ENCODE assay signal across 9 cellular contexts in the genomic region with DNA sequence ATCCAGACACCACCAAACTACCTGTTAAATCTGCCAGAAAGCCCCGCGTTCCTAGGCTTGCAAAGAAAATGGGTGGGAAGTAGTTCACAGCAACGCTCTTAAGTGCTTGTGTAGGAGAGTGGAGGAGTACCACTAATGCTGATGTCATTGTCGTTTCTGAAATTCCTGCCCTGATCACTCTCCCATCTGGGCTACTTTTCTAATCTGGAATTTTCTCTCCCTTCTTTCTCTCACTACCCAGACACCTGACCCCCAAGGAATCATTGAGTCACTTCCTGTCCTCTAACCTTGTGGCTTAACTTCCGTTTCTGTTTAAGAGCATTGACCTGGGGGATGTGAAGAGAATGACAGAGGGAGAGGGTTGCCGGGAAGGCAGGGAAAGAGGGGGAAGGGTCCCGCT.
A peak's percentile ranks its signal among the peaks of the same experiment; 100 is the strongest.
DNase-seq lines count a peak whose midpoint lies in the region; ATAC-seq and TF ChIP-seq lines count a peak whose summit lies in the region.
"Had no signal": no experiment of that assay in that cellular context is flagged by ENCODE, and none has a peak within 500 bp of the region (broad histone marks: within the 10 kb centered on the region; RNA-seq: fewer than 3 reads in every experiment).

No MANE protein-coding gene starts in this region.

- H3K4me3 ChIP-seq in thoracic aorta = peak overlapping the region; percentile 24

- TF ChIP-seq CTCF in thoracic aorta (IDR thresholded peaks at IDR 0.05) = no peak

- intact Hi-C loops in activated T-helper 1 cell treated with anti-CD3 and anti-CD28 coated beads, Interleukin-12 subunit alpha, Interleukin-12 subunit beta, Interleukin-2, Interleukin-4 antibody, amounts not matched to agents 30 ng/mL and 10 ng/mL and 1 ng/mL, durations not matched to agents 14 hours and 24 hours and 36 hours (cut with micrococcal nuclease) = loop anchor here (5.0 to 10.0 kb wide), 2 partner anchors 535 to 652 kb away; partner anchors contain the start of gene N4BP2L2

- peaks cover 10% of the 10 kb centered on the region for H3K4me1 Mint-ChIP-seq in activated CD8-positive, alpha-beta memory T cell treated with anti-CD3 and anti-CD28 coated beads, Interleukin-2, amount 10 ng/mL, durations not matched to agents 7 days and 5 days
- H3K4me1 Mint-ChIP-seq in activated T-helper 1 cell treated with anti-CD3 and anti-CD28 coated beads, Interleukin-12 subunit alpha, Interleukin-12 subunit beta, Interleukin-2, Interleukin-4 antibody, amounts not matched to agents 30 ng/mL and 10 ng/mL and 1 ng/mL, durations not matched to agents 14 hours and 24 hours and 36 hours (ENCODE audit: low read depth) = peaks cover 50% of the 10 kb centered on the region

- H3K36me3 ChIP-seq in thoracic aorta = no peaks in the 10 kb centered on the region

- H3K36me3 Mint-ChIP-seq in activated CD8-positive, alpha-beta memory T cell treated with anti-CD3 and anti-CD28 coated beads, Interleukin-2, amount 10 ng/mL, durations not matched to agents 7 days and 5 days = no peaks in the 10 kb centered on the region
- peaks cover 14% of the 10 kb centered on the region for H3K36me3 Mint-ChIP-seq in activated T-helper 1 cell treated with anti-CD3 and anti-CD28 coated beads, Interleukin-12 subunit alpha, Interleukin-12 subunit beta, Interleukin-2, Interleukin-4 antibody, amounts not matched to agents 30 ng/mL and 10 ng/mL and 1 ng/mL, durations not matched to agents 14 hours and 24 hours and 36 hours (ENCODE audit: low read depth)

- ATAC-seq in activated CD8-positive, alpha-beta memory T cell treated with anti-CD3 and anti-CD28 coated beads, Interleukin-2, amount 10 ng/mL, durations not matched to agents 7 days and 5 days = no peak
- ATAC-seq in thoracic aorta (ENCODE audit: insufficient number of reproducible peaks, low FRiP score, low read depth) = peak; percentile 46

- H3K27me3 ChIP-seq in thoracic aorta (replicated peaks; ENCODE audit: insufficient read depth) = no peaks in the 10 kb centered on the region

- no peak overlapping the region for H3K4me3 Mint-ChIP-seq in activated CD8-positive, alpha-beta memory T cell treated with anti-CD3 and anti-CD28 coated beads, Interleukin-2, amount 10 ng/mL, durations not matched to agents 7 days and 5 days
- peak overlapping the region; percentile 47 for H3K4me3 Mint-ChIP-seq in activated T-helper 1 cell treated with anti-CD3 and anti-CD28 coated beads, Interleukin-12 subunit alpha, Interleukin-12 subunit beta, Interleukin-2, Interleukin-4 antibody, amounts not matched to agents 30 ng/mL and 10 ng/mL and 1 ng/mL, durations not matched to agents 14 hours and 24 hours and 36 hours

- H3K9me3 Mint-ChIP-seq in activated CD8-positive, alpha-beta memory T cell treated with anti-CD3 and anti-CD28 coated beads, Interleukin-2, amount 10 ng/mL, durations not matched to agents 7 days and 5 days (ENCODE audit: low read depth) = no peaks in the 10 kb centered on the region
- peaks cover 6% of the 10 kb centered on the region for H3K9me3 Mint-ChIP-seq in activated T-helper 1 cell treated with anti-CD3 and anti-CD28 coated beads, Interleukin-12 subunit alpha, Interleukin-12 subunit beta, Interleukin-2, Interleukin-4 antibody, amounts not matched to agents 30 ng/mL and 10 ng/mL and 1 ng/mL, durations not matched to agents 14 hours and 24 hours and 36 hours

- H3K27ac ChIP-seq in thoracic aorta = peak overlapping the region; percentile 4 to 50

- H3K27me3 Mint-ChIP-seq in activated CD8-positive, alpha-beta memory T cell treated with anti-CD3 and anti-CD28 coated beads, Interleukin-2, amount 10 ng/mL, durations not matched to agents 7 days and 5 days = peaks cover 12% of the 10 kb centered on the region
- H3K27me3 Mint-ChIP-seq in activated T-helper 1 cell treated with anti-CD3 and anti-CD28 coated beads, Interleukin-12 subunit alpha, Interleukin-12 subunit beta, Interleukin-2, Interleukin-4 antibody, amounts not matched to agents 30 ng/mL and 10 ng/mL and 1 ng/mL, durations not matched to agents 14 hours and 24 hours and 36 hours (ENCODE audit: insufficient read depth) = no peaks in the 10 kb centered on the region

- no peak for DNase-seq in activated CD8-positive, alpha-beta memory T cell treated with anti-CD3 and anti-CD28 coated beads, Interleukin-2, amount 10 ng/mL, durations not matched to agents 7 days and 5 days
- DNase-seq in activated CD8-positive, alpha-beta memory T cell treated with anti-CD3 and anti-CD28 coated beads, Interleukin-2, amount 50 U/mL, for 4 hours = no peak
- peak; percentile 9 for DNase-seq in activated T-helper 1 cell treated with anti-CD3 and anti-CD28 coated beads, Interleukin-12 subunit alpha, Interleukin-12 subunit beta, Interleukin-2, Interleukin-4 antibody, amounts not matched to agents 30 ng/mL and 10 ng/mL and 1 ng/mL, durations not matched to agents 14 hours and 24 hours and 36 hours (ENCODE audit: low spot score)
- DNase-seq in iPS-NIHi7 (ENCODE audit: extremely low spot score) = peak; percentile 20
- no peak for DNase-seq in thoracic aorta (ENCODE audit: low spot score)
- no peak for DNase-seq in GM03348 (ENCODE audit: low spot score)
- DNase-seq in SHP77 treated with DMSO at 0.1 percent for 48 hours (lab: John Stamatoyannopoulos, UW) = no peak
- no peak for DNase-seq in NK-92 (lab: John Stamatoyannopoulos, UW; ENCODE audit: unreplicated experiment)
- DNase-seq: activated CD4-positive, alpha-beta T cell treated with anti-CD3 and anti-CD28 coated beads for 4 hours had no signal

- CTCF ChIA-PET in activated CD8-positive, alpha-beta memory T cell treated with anti-CD3 and anti-CD28 coated beads, Interleukin-2, amount 10 ng/mL, durations not matched to agents 7 days and 5 days (lab: Charles Lee) = no interaction called here

- H3K27ac Mint-ChIP-seq in activated CD8-positive, alpha-beta memory T cell treated with anti-CD3 and anti-CD28 coated beads, Interleukin-2, amount 10 ng/mL, durations not matched to agents 7 days and 5 days = peak overlapping the region; percentile 3
- H3K27ac Mint-ChIP-seq in activated T-helper 1 cell treated with anti-CD3 and anti-CD28 coated beads, Interleukin-12 subunit alpha, Interleukin-12 subunit beta, Interleukin-2, Interleukin-4 antibody, amounts not matched to agents 30 ng/mL and 10 ng/mL and 1 ng/mL, durations not matched to agents 14 hours and 24 hours and 36 hours = peak overlapping the region; percentile 90

- no peaks in the 10 kb centered on the region for H3K9me3 ChIP-seq in thoracic aorta

- peaks cover 13 to 83% of the 10 kb centered on the region in 2 donors for H3K4me1 ChIP-seq in thoracic aorta (ENCODE audit: control insufficient read depth in 1 of 2, low read depth in 2 of 2)

Comparison
In these comparisons a context has a peak if more than half of its experiments do, and no peak if none do; other contexts are left out.
1. DNase-seq: peak in activated T-helper 1 cell treated with anti-CD3 and anti-CD28 coated beads, Interleukin-12 subunit alpha, Interleukin-12 subunit beta, Interleukin-2, Interleukin-4 antibody, amounts not matched to agents 30 ng/mL and 10 ng/mL and 1 ng/mL, durations not matched to agents 14 hours and 24 hours and 36 hours (single experiment) and iPS-NIHi7 (single experiment); none in activated CD8-positive, alpha-beta memory T cell treated with anti-CD3 and anti-CD28 coated beads, Interleukin-2, amount 10 ng/mL, durations not matched to agents 7 days and 5 days (single experiment), activated CD8-positive, alpha-beta memory T cell treated with anti-CD3 and anti-CD28 coated beads, Interleukin-2, amount 50 U/mL, for 4 hours (single experiment), thoracic aorta (single experiment), GM03348 (single experiment), SHP77 treated with DMSO at 0.1 percent for 48 hours (single experiment) and NK-92 (single experiment).